ENCODE assay signal across 8 cellular contexts in genomic region chr6:157240059-157240959, GRCh38.
A peak's percentile ranks its signal among the peaks of the same experiment; 100 is the strongest.
DNase-seq lines count a peak whose midpoint lies in the region; ATAC-seq, FAIRE-seq and TF ChIP-seq lines count a peak whose summit lies in the region.

No MANE protein-coding gene starts in this region.

- H4K8ac ChIP-seq in H9 (replicated peaks; ENCODE audit: insufficient read length, low read depth, low read length) = no peak overlapping the region

- H3K9me3 ChIP-seq in heart right ventricle = peaks cover 0 to 9% (median 0%) of the 10 kb centered on the region in 11 donors
- H3K9me3 ChIP-seq in small intestine (ENCODE audit: control insufficient read depth, low read depth) = no peaks in the 10 kb centered on the region
- H3K9me3 ChIP-seq in H9 (ENCODE audit: control insufficient read depth, low read depth, low read length) = no peaks in the 10 kb centered on the region

- no peak overlapping the region for H3K9ac ChIP-seq in H9 (ENCODE audit: extremely low read depth, insufficient read length, low read length)

- H3K36me3 ChIP-seq in heart right ventricle = no peaks in the 10 kb centered on the region
- H3K36me3 ChIP-seq in small intestine (ENCODE audit: control insufficient read depth in 2 of 2, insufficient read depth in 2 of 2, low read length in 2 of 2) = no peaks in the 10 kb centered on the region

- peaks cover 23% of the 10 kb centered on the region for H3K4me1 Mint-ChIP-seq in activated CD4-positive, alpha-beta T cell treated with anti-CD3 and anti-CD28 coated beads, Interleukin-2, amount 10 ng/mL, durations not matched to agents 7 days and 5 days
- H3K4me1 Mint-ChIP-seq in H9 = peaks cover 15 to 30% of the 10 kb centered on the region in 2 experiments

- H3K27me3 ChIP-seq in heart right ventricle (peaks cover 0 to 27% (median 0%) of the 10 kb centered on the region in 7 donors), small intestine (ENCODE audit: control insufficient read depth in 2 of 2, insufficient read depth in 2 of 2, low read length in 2 of 2) (no peaks in the 10 kb centered on the region), H9 (ENCODE audit: insufficient read depth, low read length) (peaks cover 4% of the 10 kb centered on the region; the same call in 1 of the 2 replicates)

- no peak overlapping the region for H4K91ac ChIP-seq in H9 (ENCODE audit: insufficient read length, low read depth, low read length)

- H3K18ac ChIP-seq in H9 (ENCODE audit: insufficient read length, low read depth, low read length) = no peak overlapping the region

- ATAC-seq in heart right ventricle = peak in 5 of 8 donors; percentile 18 to 46 (median 42)

- H3K9me3 Mint-ChIP-seq in activated CD4-positive, alpha-beta T cell treated with anti-CD3 and anti-CD28 coated beads, Interleukin-2, amount 10 ng/mL, durations not matched to agents 7 days and 5 days = no peaks in the 10 kb centered on the region
- peaks cover 2 to 7% of the 10 kb centered on the region in 2 experiments; a peak in 4 of 5 replicates for H3K9me3 Mint-ChIP-seq in H9

- peak; percentile 37 for DNase-seq in activated CD4-positive, alpha-beta T cell treated with anti-CD3 and anti-CD28 coated beads, Interleukin-2, amount 10 ng/mL, durations not matched to agents 7 days and 5 days
- no peak for DNase-seq in activated CD4-positive, alpha-beta T cell treated with anti-CD3 and anti-CD28 coated beads, Interleukin-2, amount 50 U/mL, for 48 hours
- DNase-seq in RWPE1 (ENCODE audit: low spot score) (peak; percentile 52), heart right ventricle (no peak), small intestine (peak; percentile 71), GM10266 (ENCODE audit: extremely low spot score) (no peak), dermis blood vessel endothelial cell (no peak), H9 (no peak)

- intact Hi-C loops in heart right ventricle (cut with DNase I) = no loop called here

- H2BK12ac ChIP-seq in H9 (ENCODE audit: insufficient read length, low read depth, low read length) = no peak overlapping the region

- peaks cover 3 to 57% (median 40%) of the 10 kb centered on the region in 9 donors for H3K4me1 ChIP-seq in heart right ventricle
- peaks cover 2 to 15% of the 10 kb centered on the region in 2 donors for H3K4me1 ChIP-seq in small intestine (ENCODE audit: control insufficient read depth in 2 of 2, insufficient read depth in 1 of 2, low read depth in 1 of 2, low read length in 1 of 2)
- H3K4me1 ChIP-seq in H9 (ENCODE audit: insufficient read depth, low read length) = no peaks in the 10 kb centered on the region; the same call in 1 of the 2 replicates

- peak overlapping the region; percentile 74 for H3K27ac Mint-ChIP-seq in activated CD4-positive, alpha-beta T cell treated with anti-CD3 and anti-CD28 coated beads, Interleukin-2, amount 10 ng/mL, durations not matched to agents 7 days and 5 days
- peak overlapping the region in 1 of 3 experiments; percentile 82; a peak in 1 of 7 replicates for H3K27ac Mint-ChIP-seq in H9

- FAIRE-seq in small intestine (lab: Jason Lieb, UNC) = no peak

- peak overlapping the region; percentile 64 for H3K4me3 Mint-ChIP-seq in activated CD4-positive, alpha-beta T cell treated with anti-CD3 and anti-CD28 coated beads, Interleukin-2, amount 10 ng/mL, durations not matched to agents 7 days and 5 days
- no peak overlapping the region for H3K4me3 Mint-ChIP-seq in H9

- H3K4me3 ChIP-seq in heart right ventricle = peak overlapping the region in 6 of 10 donors; percentile 13 to 37 (median 28)
- H3K4me3 ChIP-seq in small intestine (ENCODE audit: low read depth in 1 of 2, low read length in 2 of 2) = peak overlapping the region in 1 of 2 donors; percentile 14

- H3K79me1 ChIP-seq in H9 (ENCODE audit: insufficient read depth, low read depth, low read length, poor library complexity, severe bottlenecking) = no peaks in the 10 kb centered on the region

- peaks cover 27% of the 10 kb centered on the region for H3K27me3 Mint-ChIP-seq in activated CD4-positive, alpha-beta T cell treated with anti-CD3 and anti-CD28 coated beads, Interleukin-2, amount 10 ng/mL, durations not matched to agents 7 days and 5 days
- peaks cover 36% of the 10 kb centered on the region for H3K27me3 Mint-ChIP-seq in H9 (ENCODE audit: low read depth)

- H3K36me3 Mint-ChIP-seq in activated CD4-positive, alpha-beta T cell treated with anti-CD3 and anti-CD28 coated beads, Interleukin-2, amount 10 ng/mL, durations not matched to agents 7 days and 5 days (ENCODE audit: low read depth) = peaks cover 4% of the 10 kb centered on the region
- peaks cover 0 to 2% (median 0%) of the 10 kb centered on the region in 3 experiments; a peak in 2 of 7 replicates for H3K36me3 Mint-ChIP-seq in H9 (ENCODE audit: insufficient read depth in 1 of 3, low read depth in 3 of 3)

- H3K23me2 ChIP-seq in H9 (ENCODE audit: insufficient read length, low read depth, low read length, poor library complexity, severe bottlenecking) = peaks cover 12% of the 10 kb centered on the region

- no peak overlapping the region for H2AFZ ChIP-seq in H9 (ENCODE audit: low read length)

- CTCF ChIA-PET in activated CD4-positive, alpha-beta T cell treated with anti-CD3 and anti-CD28 coated beads, Interleukin-2, amount 10 ng/mL, durations not matched to agents 7 days and 5 days (lab: Charles Lee) = interaction anchor here (0.5 to 0.8 kb wide), 2 partner anchors 10 to 106 kb away, joined by 3 to 4 read pairs; no protein-coding TSS in a partner anchor
- CTCF ChIA-PET in RWPE1 (lab: Yijun Ruan, JAX) = no interaction called here

- H2BK120ac ChIP-seq in H9 (ENCODE audit: low read depth, low read length, poor library complexity, severe bottlenecking) = no peak overlapping the region

- H3K4me2 ChIP-seq in H9 (ENCODE audit: insufficient read depth, insufficient read length, low read length) = no peak overlapping the region

- no peaks in the 10 kb centered on the region for H4K20me1 ChIP-seq in H9 (ENCODE audit: control insufficient read depth, insufficient read depth, insufficient read length)

- H3K56ac ChIP-seq in H9 (ENCODE audit: insufficient read length, low read depth, low read length) = no peak overlapping the region

- TF ChIP-seq CTCF in RWPE1 (conservative IDR thresholded peaks at IDR 0.05; ENCODE audit: low read depth) (no peak), heart right ventricle (IDR thresholded peaks at IDR 0.05) (no peak), GM10266 (IDR thresholded peaks at IDR 0.05; ENCODE audit: control insufficient read depth, insufficient read depth, low read depth, missing control alignments) (no peak), H9 (conservative IDR thresholded peaks at IDR 0.05) (no peak)

- no peak overlapping the region for H2AK5ac ChIP-seq in H9 (ENCODE audit: insufficient read length, low read length)

- no peak overlapping the region for H2BK5ac ChIP-seq in H9 (ENCODE audit: insufficient read length, low read length)

- no peak overlapping the region for H3K23ac ChIP-seq in H9 (ENCODE audit: insufficient read length, low read depth, low read length)

- no peak overlapping the region for H2BK15ac ChIP-seq in H9 (ENCODE audit: low read depth, low read length)

- no peak overlapping the region for H3T11ph ChIP-seq in H9 (ENCODE audit: low read length)

- POLR2A ChIA-PET in activated CD4-positive, alpha-beta T cell treated with anti-CD3 and anti-CD28 coated beads, Interleukin-2, amount 10 ng/mL, durations not matched to agents 7 days and 5 days (lab: Charles Lee) = no interaction called here
- POLR2A ChIA-PET in RWPE1 (lab: Yijun Ruan, JAX; ENCODE audit: low non-redundant PET) = no interaction called here

- H4K5ac ChIP-seq in H9 (ENCODE audit: insufficient read length, low read depth, low read length) = no peak overlapping the region

- H3K79me2 ChIP-seq in H9 (ENCODE audit: insufficient read depth, low read length) = no peaks in the 10 kb centered on the region

- H3K4ac ChIP-seq in H9 (ENCODE audit: low read depth, low read length) = no peak overlapping the region

- H2BK20ac ChIP-seq in H9 (ENCODE audit: low read depth, low read length, poor library complexity, severe bottlenecking) = no peak overlapping the region

- H3K27ac ChIP-seq in RWPE1 (peak overlapping the region; percentile 55), heart right ventricle (peak overlapping the region in 9 of 10 donors; percentile 17 to 81 (median 54)), small intestine (ENCODE audit: low read depth in 1 of 2, low read length in 1 of 2) (peak overlapping the region in 1 of 2 donors; percentile 82), H9 (ENCODE audit: insufficient read length, low read depth, low read length) (no peak overlapping the region)

- 48 to 50% methylated on average over 28 of the region's 28 CpGs for WGBS in heart right ventricle, 2 donors
- WGBS in small intestine, 3 donors = 12 to 32% (median 22%) methylated on average over 27 to 28 of the region's 28 CpGs
- no CpG with 5 or more reads among the region's 28 CpGs for WGBS in H9 (ENCODE audit: extremely low coverage, insufficient read length, low lambda C conversion rate)

- H3K14ac ChIP-seq in H9 (ENCODE audit: insufficient read depth, low read length) = no peak overlapping the region; the same call in 1 of the 2 replicates

Comparison
In these comparisons a context has a peak if more than half of its experiments do, and no peak if none do; other contexts are left out.
1. DNase-seq: peak in activated CD4-positive, alpha-beta T cell treated with anti-CD3 and anti-CD28 coated beads, Interleukin-2, amount 10 ng/mL, durations not matched to agents 7 days and 5 days (single experiment), RWPE1 (single experiment) and small intestine (single experiment); none in activated CD4-positive, alpha-beta T cell treated with anti-CD3 and anti-CD28 coated beads, Interleukin-2, amount 50 U/mL, for 48 hours (0 of 2), heart right ventricle (0 of 2), GM10266 (single experiment), dermis blood vessel endothelial cell (single experiment) and H9 (single experiment).